1 cellular context compared by ENCODE assay signal in genomic region chr7:122350701-122351100, GRCh38.
TF ChIP-seq lines count a peak whose summit lies in the region.

No MANE protein-coding gene starts in this region.

TF ChIP-seq in GM23338, 12 proteins besides CTCF, POLR2A, EP300 and RAD21:
- no peak for TF ChIP-seq ZNF462 (CRISPR knock-in tag; IDR thresholded peaks at IDR 0.05)
- TF ChIP-seq ZNF331 (CRISPR knock-in tag; IDR thresholded peaks at IDR 0.05; ENCODE audit: low read depth) = no peak
- TF ChIP-seq ETS1 (IDR thresholded peaks at IDR 0.05) = no peak
- TF ChIP-seq STAT1 (IDR thresholded peaks at IDR 0.05; ENCODE audit: unreplicated experiment) = no peak
- no peak for TF ChIP-seq POLR2AphosphoS5 (IDR thresholded peaks at IDR 0.05; ENCODE audit: low read depth)
- TF ChIP-seq EZH2 (IDR thresholded peaks at IDR 0.05; ENCODE audit: low read depth, unreplicated experiment) = no peak
- TF ChIP-seq CREB1 (CRISPR knock-in tag; IDR thresholded peaks at IDR 0.05; ENCODE audit: low read depth) = no peak
- no peak for TF ChIP-seq REST (IDR thresholded peaks at IDR 0.05; ENCODE audit: unreplicated experiment)
- no peak for TF ChIP-seq NANOG (IDR thresholded peaks at IDR 0.05; ENCODE audit: borderline replicate concordance)
- TF ChIP-seq ZNF114 (CRISPR knock-in tag; IDR thresholded peaks at IDR 0.05) = no peak
- TF ChIP-seq EZH2phosphoT487 (IDR thresholded peaks at IDR 0.05; ENCODE audit: unreplicated experiment) = no peak
- no peak for TF ChIP-seq JUNB (IDR thresholded peaks at IDR 0.05; ENCODE audit: unreplicated experiment)
TF ChIP-seq in GM23338: peak in this region for 0.
